8 cellular contexts compared by ENCODE assay signal in genomic region chrX:15269618-15270521, GRCh38. TPM values are rescaled to one million over a fixed set of nuclear protein-coding genes. Genes with fewer than 3 reads are reported as not detected.
A peak's percentile ranks its signal among the peaks of the same experiment; 100 is the strongest.
DNase-seq lines count a peak whose midpoint lies in the region; ATAC-seq and TF ChIP-seq lines count a peak whose summit lies in the region.

A gene with protein sequence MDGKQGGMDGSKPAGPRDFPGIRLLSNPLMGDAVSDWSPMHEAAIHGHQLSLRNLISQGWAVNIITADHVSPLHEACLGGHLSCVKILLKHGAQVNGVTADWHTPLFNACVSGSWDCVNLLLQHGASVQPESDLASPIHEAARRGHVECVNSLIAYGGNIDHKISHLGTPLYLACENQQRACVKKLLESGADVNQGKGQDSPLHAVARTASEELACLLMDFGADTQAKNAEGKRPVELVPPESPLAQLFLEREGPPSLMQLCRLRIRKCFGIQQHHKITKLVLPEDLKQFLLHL (minus strand): TSS chrX:15270083. CDS start chrX:15269874, 209 bp downstream.

- 24 to 31% methylated on average over 15 of the region's 15 CpGs for WGBS in lung, 2 donors

- TF ChIP-seq CTCF in DND-41 (IDR thresholded peaks at IDR 0.05; ENCODE audit: borderline replicate concordance, extremely low read depth, low read length, poor library complexity, severe bottlenecking) (no peak), choroid plexus epithelial cell (conservative IDR thresholded peaks at IDR 0.05; ENCODE audit: low read depth, low read length) (no peak), lung (IDR thresholded peaks at IDR 0.05; ENCODE audit: control extremely low read depth, extremely low read depth) (no peak)

- H4K20me1 ChIP-seq in DND-41 (ENCODE audit: insufficient read depth, low read length) = no peaks in the 10 kb centered on the region

- H3K27ac ChIP-seq in DND-41 (ENCODE audit: low read length) = no peak within 1 kb of the TSS
- peak within 1 kb of the TSS in 1 of 2 donors; percentile 72 for H3K27ac ChIP-seq in lung (ENCODE audit: low read depth in 1 of 2, low read length in 1 of 2)
- H3K27ac ChIP-seq in effector memory CD4-positive, alpha-beta T cell (ENCODE audit: insufficient read depth, low read length, poor library complexity, severe bottlenecking) = no peak within 1 kb of the TSS

- no peaks in the 10 kb centered on the region for H3K79me2 ChIP-seq in DND-41 (ENCODE audit: insufficient read depth, low read length)

- peaks cover 7% of the 10 kb centered on the region; the same call in 1 of the 2 replicates for H3K4me1 ChIP-seq in DND-41 (ENCODE audit: insufficient read depth, low read length)
- H3K4me1 ChIP-seq in lung (ENCODE audit: control insufficient read depth in 2 of 2, insufficient read depth in 2 of 2, low read length in 2 of 2) = peaks cover 0 to 2% of the 10 kb centered on the region in 2 donors
- H3K4me1 ChIP-seq in HAP-1 = no peaks in the 10 kb centered on the region
- no peaks in the 10 kb centered on the region for H3K4me1 ChIP-seq in effector memory CD4-positive, alpha-beta T cell (ENCODE audit: control insufficient read depth, insufficient read depth, low read length, poor library complexity, severe bottlenecking)

- no peaks in the 10 kb centered on the region for H3K27me3 ChIP-seq in DND-41 (ENCODE audit: insufficient read depth, low read length, poor library complexity)
- H3K27me3 ChIP-seq in lung (ENCODE audit: control insufficient read depth, insufficient read depth) = no peaks in the 10 kb centered on the region
- H3K27me3 ChIP-seq in HAP-1 (ENCODE audit: low read depth) = peaks cover 3% of the 10 kb centered on the region; the same call in 1 of the 2 replicates
- H3K27me3 ChIP-seq in effector memory CD4-positive, alpha-beta T cell (replicated peaks; ENCODE audit: control insufficient read depth, insufficient read depth, low read length, poor library complexity, severe bottlenecking) = no peaks in the 10 kb centered on the region

- H3K4me3 ChIP-seq in DND-41 (ENCODE audit: low read depth in 1 of 2, low read length in 2 of 2) (no peak within 1 kb of the TSS; a peak in 1 of 4 replicates), choroid plexus epithelial cell (ENCODE audit: low read depth, low read length) (peak within 1 kb of the TSS; percentile 39), lung (no peak within 1 kb of the TSS), HAP-1 (no peak within 1 kb of the TSS)
- no peak within 1 kb of the TSS for H3K4me3 ChIP-seq in effector memory CD4-positive, alpha-beta T cell (ENCODE audit: insufficient read depth, low read depth, low read length, poor library complexity, severe bottlenecking)

- peak within 1 kb of the TSS; percentile 26; the same call in 1 of the 2 replicates for H3K9ac ChIP-seq in DND-41 (ENCODE audit: low read depth, low read length)

- peak within 1 kb of the TSS; percentile 42 for H3K4me2 ChIP-seq in DND-41 (ENCODE audit: insufficient read depth, low read length)

- ATAC-seq in DND-41 (ENCODE audit: insufficient read depth, low read depth) = peak; percentile 49
- peak; percentile 89 for ATAC-seq in lung (ENCODE audit: insufficient read depth, low FRiP score)

- H2AFZ ChIP-seq in DND-41 (ENCODE audit: low read depth, low read length) = peak within 1 kb of the TSS; percentile 58

- H3K9me3 ChIP-seq in DND-41 (ENCODE audit: insufficient read depth, low read length, severe bottlenecking) (no peaks in the 10 kb centered on the region), lung (ENCODE audit: control insufficient read depth in 2 of 2, insufficient read depth in 1 of 2, low read length in 1 of 2) (peaks cover 0 to 6% of the 10 kb centered on the region in 2 donors), HAP-1 (no peaks in the 10 kb centered on the region)
- no peaks in the 10 kb centered on the region for H3K9me3 ChIP-seq in effector memory CD4-positive, alpha-beta T cell (ENCODE audit: control insufficient read depth, low read length)

- DNase-seq in DND-41 (peak; percentile 7), HCEC 1CT (peak; percentile 1), RPMI8226 (peak; percentile 81), choroid plexus epithelial cell (ENCODE audit: low read depth) (peak; percentile 82), lung (ENCODE audit: low spot score) (peak; percentile 62), HAP-1 (ENCODE audit: low spot score in 2 of 2) (no peak), cerebellar nuclear complex (lab: John Stamatoyannopoulos, UW) (no peak)
- DNase-seq in effector memory CD4-positive, alpha-beta T cell = no peak

- H3K36me3 ChIP-seq in DND-41 (ENCODE audit: insufficient read depth, low read length) = no peaks in the 10 kb centered on the region
- H3K36me3 ChIP-seq in lung (ENCODE audit: control insufficient read depth in 2 of 2, insufficient read depth in 2 of 2, low read length in 2 of 2) = no peaks in the 10 kb centered on the region
- H3K36me3 ChIP-seq in HAP-1 (replicated peaks) = no peaks in the 10 kb centered on the region
- H3K36me3 ChIP-seq in effector memory CD4-positive, alpha-beta T cell (ENCODE audit: control insufficient read depth, insufficient read depth, low read length) = no peaks in the 10 kb centered on the region

- in situ Hi-C loops in HAP-1 (cut with MboI; ENCODE audit: low sequenced_read_pairs) = no loop called here

RNA-seq across cellular contexts. Expression of the gene that starts here (rescaled TPM):
- 1 to 10 TPM; 3.7 to 7.5 TPM for total RNA-seq in lung
- 1 to 10 TPM; 2.1 to 2.5 TPM for polyA plus RNA-seq in lung

Comparison
In these comparisons a context has a peak if more than half of its experiments do, and no peak if none do; other contexts are left out.
1. DNase-seq: peak in DND-41 (single experiment), HCEC 1CT (single experiment), RPMI8226 (single experiment), choroid plexus epithelial cell (single experiment) and lung (single experiment); none in HAP-1 (0 of 2), effector memory CD4-positive, alpha-beta T cell (0 of 3) and cerebellar nuclear complex (0 of 2).